ENCODE assay signal across 25 cellular contexts in genomic region chr15:69715205-69715604, GRCh38.
DNase-seq lines count a peak whose midpoint lies in the region; ATAC-seq and TF ChIP-seq lines count a peak whose summit lies in the region.
"Had no signal": no experiment of that assay in that cellular context is flagged by ENCODE, and none has a peak within 500 bp of the region (broad histone marks: within the 10 kb centered on the region; RNA-seq: fewer than 3 reads in every experiment).

No MANE protein-coding gene starts in this region.

- no peaks in the 10 kb centered on the region for H3K9me3 Mint-ChIP-seq in activated CD4-positive, alpha-beta T cell treated with anti-CD3 and anti-CD28 coated beads for 36 hours (ENCODE audit: low read depth)
- H3K9me3 Mint-ChIP-seq in activated naive CD8-positive, alpha-beta T cell treated with anti-CD3 and anti-CD28 coated beads, Interleukin-2, amount 10 ng/mL, durations not matched to agents 7 days and 5 days = peaks cover 5% of the 10 kb centered on the region

- intact Hi-C loops in activated CD4-positive, alpha-beta T cell treated with anti-CD3 and anti-CD28 coated beads for 36 hours (cut with DNase I, micrococcal nuclease) = loop anchor here (2.0 to 10.0 kb wide), 9 partner anchors 34 to 792 kb away; partner anchors contain the start of gene TLE3 (in 1 of the 2)
- intact Hi-C loops in lower leg skin (cut with DNase I; ENCODE audit: low total_unique reads) = no loop called here

- peak overlapping the region; percentile 11 for H3K27ac Mint-ChIP-seq in activated CD4-positive, alpha-beta T cell treated with anti-CD3 and anti-CD28 coated beads for 36 hours
- H3K27ac Mint-ChIP-seq in activated naive CD8-positive, alpha-beta T cell treated with anti-CD3 and anti-CD28 coated beads, Interleukin-2, amount 10 ng/mL, durations not matched to agents 7 days and 5 days = peak overlapping the region; percentile 89
- H3K27ac Mint-ChIP-seq: brain had no signal

- H3K4me1 ChIP-seq in HEK293 (ENCODE audit: control insufficient read depth, insufficient read depth, low read length) = no peaks in the 10 kb centered on the region
- H3K4me1 ChIP-seq: esophagus muscularis mucosa, thyroid gland had no signal

- H3K4me3 ChIP-seq in HEK293 (ENCODE audit: low read depth, low read length) = no peak overlapping the region
- H3K4me3 ChIP-seq in lower leg skin (ENCODE audit: low read depth, poor library complexity, severe bottlenecking) = no peak overlapping the region
- H3K4me3 ChIP-seq: esophagus muscularis mucosa, lung, skin epidermis, thyroid gland had no signal

- H3K9me3 ChIP-seq in HEK293 (ENCODE audit: control insufficient read depth, insufficient read depth, low read depth, low read length) = no peaks in the 10 kb centered on the region
- H3K9me3 ChIP-seq: esophagus muscularis mucosa, thyroid gland had no signal

- POLR2A ChIA-PET in activated CD4-positive, alpha-beta T cell treated with anti-CD3 and anti-CD28 coated beads for 36 hours (lab: Charles Lee) = interaction anchor here (0.6 kb wide), 1 partner anchor 384 kb away, joined by 9 read pairs; no protein-coding TSS in a partner anchor
- POLR2A ChIA-PET in HEK293 (lab: Yijun Ruan, JAX) = no interaction called here
- POLR2A ChIA-PET in activated naive CD8-positive, alpha-beta T cell treated with anti-CD3 and anti-CD28 coated beads, Interleukin-2, amount 10 ng/mL, durations not matched to agents 7 days and 5 days (lab: Charles Lee) = interaction anchor here (0.5 to 1.7 kb wide), 2 partner anchors 9 to 32 kb away, joined by 3 to 7 read pairs; no protein-coding TSS in a partner anchor

- peaks cover 73% of the 10 kb centered on the region for H3K4me1 Mint-ChIP-seq in activated CD4-positive, alpha-beta T cell treated with anti-CD3 and anti-CD28 coated beads for 36 hours
- H3K4me1 Mint-ChIP-seq in activated naive CD8-positive, alpha-beta T cell treated with anti-CD3 and anti-CD28 coated beads, Interleukin-2, amount 10 ng/mL, durations not matched to agents 7 days and 5 days = peaks cover 67% of the 10 kb centered on the region

- no peak for DNase-seq in activated CD4-positive, alpha-beta T cell treated with anti-CD3 and anti-CD28 coated beads for 36 hours
- DNase-seq in activated CD4-positive, alpha-beta T cell treated with anti-CD3 and anti-CD28 coated beads, Interleukin-2, amount 50 U/mL, for 1 hour = no peak
- DNase-seq in activated naive CD8-positive, alpha-beta T cell treated with anti-CD3 and anti-CD28 coated beads, Interleukin-2, amount 10 ng/mL, durations not matched to agents 7 days and 5 days = no peak
- DNase-seq in renal cortical epithelial cell (ENCODE audit: low read depth) = peak; percentile 64
- DNase-seq in T-helper 9 cell = no peak
- no peak for DNase-seq in lower leg skin (ENCODE audit: low spot score in 2 of 2)
- DNase-seq: activated CD4-positive, alpha-beta T cell treated with anti-CD3 and anti-CD28 coated beads, Interleukin-2, amount 50 U/mL, for 48 hours; activated T-cell treated with anti-CD3 and anti-CD28 coated beads, Interleukin-2, amount 50 U/mL, for 48 hours; effector CD8-positive, alpha-beta T cell; islet precursor cell; NCI-H1092 treated with DMSO at 0.1 percent for 48 hours; NCI-H2081; NCI-H345; NCI-H774; nucleus accumbens; SHP77; stimulated activated CD4-positive, alpha-beta T cell treated with anti-CD3 and anti-CD28 coated beads, Interleukin-2, amount 100 ng/mL, for 24 hours; stimulated activated naive CD4-positive, alpha-beta T cell; thyroid gland had no signal

- H3K27me3 Mint-ChIP-seq in activated CD4-positive, alpha-beta T cell treated with anti-CD3 and anti-CD28 coated beads for 36 hours = peaks cover 7% of the 10 kb centered on the region
- H3K27me3 Mint-ChIP-seq in activated naive CD8-positive, alpha-beta T cell treated with anti-CD3 and anti-CD28 coated beads, Interleukin-2, amount 10 ng/mL, durations not matched to agents 7 days and 5 days = no peaks in the 10 kb centered on the region

- H3K36me3 ChIP-seq in HEK293 (ENCODE audit: control insufficient read depth in 2 of 2, insufficient read depth in 1 of 2, low read length in 2 of 2) = no peaks in the 10 kb centered on the region
- H3K36me3 ChIP-seq: esophagus muscularis mucosa, thyroid gland had no signal

- no peak for ATAC-seq in activated CD4-positive, alpha-beta T cell treated with anti-CD3 and anti-CD28 coated beads for 36 hours
- ATAC-seq in activated naive CD8-positive, alpha-beta T cell treated with anti-CD3 and anti-CD28 coated beads, Interleukin-2, amount 10 ng/mL, durations not matched to agents 7 days and 5 days (ENCODE audit: low read depth) = no peak
- ATAC-seq in HG03025 (IDR thresholded peaks at IDR 0.05; ENCODE audit: low FRiP score, unreplicated experiment) = no peak

- no peak for TF ChIP-seq POLR2A in lower leg skin (IDR thresholded peaks at IDR 0.05)

- H3K36me3 Mint-ChIP-seq in activated CD4-positive, alpha-beta T cell treated with anti-CD3 and anti-CD28 coated beads for 36 hours (ENCODE audit: low read depth) = peaks cover 3% of the 10 kb centered on the region
- peaks cover 10% of the 10 kb centered on the region for H3K36me3 Mint-ChIP-seq in activated naive CD8-positive, alpha-beta T cell treated with anti-CD3 and anti-CD28 coated beads, Interleukin-2, amount 10 ng/mL, durations not matched to agents 7 days and 5 days
- H3K36me3 Mint-ChIP-seq: brain had no signal

- 50 to 71% methylated on average over 2 of the region's 2 CpGs for WGBS in lower leg skin, 2 donors

- no peak for TF ChIP-seq CTCF in HEK293 (tag by site-specific recombination; IDR thresholded peaks at IDR 0.05)
- no peak for TF ChIP-seq CTCF in lower leg skin (IDR thresholded peaks at IDR 0.05)

- CTCF ChIA-PET in activated CD4-positive, alpha-beta T cell treated with anti-CD3 and anti-CD28 coated beads for 36 hours (lab: Charles Lee) = interaction anchor here (1.6 to 1.7 kb wide), 2 partner anchors 13 to 40 kb away, joined by 5 to 9 read pairs; no protein-coding TSS in a partner anchor
- CTCF ChIA-PET in HEK293 (lab: Yijun Ruan, JAX) = no interaction called here

- H3K27ac ChIP-seq in HEK293 (ENCODE audit: extremely low read depth, low read depth, low read length) = no peak overlapping the region
- H3K27ac ChIP-seq: esophagus muscularis mucosa, thyroid gland had no signal

- H3K4me3 Mint-ChIP-seq in activated CD4-positive, alpha-beta T cell treated with anti-CD3 and anti-CD28 coated beads for 36 hours = no peak overlapping the region
- no peak overlapping the region for H3K4me3 Mint-ChIP-seq in activated naive CD8-positive, alpha-beta T cell treated with anti-CD3 and anti-CD28 coated beads, Interleukin-2, amount 10 ng/mL, durations not matched to agents 7 days and 5 days
- H3K4me3 Mint-ChIP-seq: brain had no signal

TF ChIP-seq in HEK293, 187 proteins besides CTCF, POLR2A, EP300 and RAD21:
- 0 out of 2 replicates have a peak, but pooled peaks have one; percentile 19 for TF ChIP-seq ZNF341 (tag by site-specific recombination; IDR thresholded peaks at IDR 0.05; ENCODE audit: low read depth)
- peak; percentile 63 for TF ChIP-seq ZFHX2 (tag by site-specific recombination; conservative IDR thresholded peaks at IDR 0.05)
- TF ChIP-seq EGR2 (tag by site-specific recombination; IDR thresholded peaks at IDR 0.05; ENCODE audit: low read depth) = peak; percentile 73
- no peak for TF ChIP-seq ZFP37 (tag by site-specific recombination; IDR thresholded peaks at IDR 0.05)
